Comparison of ENCODE assay signal across 11 cellular contexts in genomic region chr2:72115361-72116080, GRCh38. TPM values are rescaled to one million over a fixed set of nuclear protein-coding genes. Genes with fewer than 3 reads are reported as not detected.
DNase-seq lines count a peak whose midpoint lies in the region; ATAC-seq and TF ChIP-seq lines count a peak whose summit lies in the region.
"Had no signal": no experiment of that assay in that cellular context is flagged by ENCODE, and none has a peak within 500 bp of the region (broad histone marks: within the 10 kb centered on the region; RNA-seq: fewer than 3 reads in every experiment).

No MANE protein-coding gene starts in this region.

- CTCF ChIA-PET in mammary epithelial cell (lab: Charles Lee; ENCODE audit: low non-redundant PET): interaction anchor here (0.5 to 0.7 kb wide), 4 partner anchors 35 to 403 kb away, joined by 3 read pairs; no protein-coding TSS in a partner anchor

- H3K4me3 ChIP-seq in mammary epithelial cell (replicated peaks in 1 of 3; ENCODE audit: insufficient read depth in 1 of 3, low read depth in 2 of 3, low read length in 3 of 3): no peak overlapping the region
- H3K4me3 ChIP-seq in lower leg skin (ENCODE audit: low read depth, poor library complexity, severe bottlenecking): no peak overlapping the region

- no peak overlapping the region for H3K4me3 Mint-ChIP-seq in activated T-helper 1 cell treated with anti-CD3 and anti-CD28 coated beads, Interleukin-12 subunit alpha, Interleukin-12 subunit beta, Interleukin-2, Interleukin-4 antibody, amounts not matched to agents 30 ng/mL and 10 ng/mL and 1 ng/mL, durations not matched to agents 14 hours and 24 hours and 36 hours
- H3K4me3 Mint-ChIP-seq in immature natural killer cell: no peak overlapping the region
- H3K4me3 Mint-ChIP-seq: activated naive CD4-positive, alpha-beta T cell treated with anti-CD3 and anti-CD28 coated beads, Interleukin-2, amount 50 U/mL, for 24 hours had no signal

- H3K79me2 ChIP-seq in mammary epithelial cell (ENCODE audit: insufficient read depth, low read length): no peaks in the 10 kb centered on the region

- H3K27ac Mint-ChIP-seq in activated T-helper 1 cell treated with anti-CD3 and anti-CD28 coated beads, Interleukin-12 subunit alpha, Interleukin-12 subunit beta, Interleukin-2, Interleukin-4 antibody, amounts not matched to agents 30 ng/mL and 10 ng/mL and 1 ng/mL, durations not matched to agents 14 hours and 24 hours and 36 hours: no peak overlapping the region
- H3K27ac Mint-ChIP-seq in immature natural killer cell: no peak overlapping the region
- H3K27ac Mint-ChIP-seq: activated naive CD4-positive, alpha-beta T cell treated with anti-CD3 and anti-CD28 coated beads, Interleukin-2, amount 50 U/mL, for 24 hours; naive B cell had no signal

- DNase-seq in ACHN (peak; percentile 91), HT1080 (ENCODE audit: low read depth) (peak; percentile 98), mammary epithelial cell (peak; percentile 98), lower leg skin (ENCODE audit: low spot score in 2 of 2) (peak; percentile 92 to 99), immature natural killer cell (no peak)
- DNase-seq in activated T-helper 1 cell treated with anti-CD3 and anti-CD28 coated beads, Interleukin-12 subunit alpha, Interleukin-12 subunit beta, Interleukin-2, Interleukin-4 antibody, amounts not matched to agents 30 ng/mL and 10 ng/mL and 1 ng/mL, durations not matched to agents 14 hours and 24 hours and 36 hours (ENCODE audit: low spot score): no peak
- DNase-seq: DND-41, naive B cell had no signal

- no peaks in the 10 kb centered on the region for H3K36me3 ChIP-seq in mammary epithelial cell (ENCODE audit: insufficient read depth, low read length)

- H4K20me1 ChIP-seq in mammary epithelial cell (ENCODE audit: insufficient read depth, low read length): no peaks in the 10 kb centered on the region

- H2AFZ ChIP-seq in mammary epithelial cell (ENCODE audit: low read depth, low read length): peak overlapping the region; percentile 84

- H3K9ac ChIP-seq in mammary epithelial cell (ENCODE audit: insufficient read depth, low read length): peak overlapping the region; percentile 14

- in situ Hi-C loops in ACHN (cut with HindIII; ENCODE audit: low pct_ligation_motif_present, low pct_unique_long_range_greater_than_20kb, low sequenced_read_pairs) (no loop called here), mammary epithelial cell (cut with MboI; ENCODE audit: low sequenced_read_pairs in 2 of 2) (no loop called here)

- H3K4me2 ChIP-seq in mammary epithelial cell (ENCODE audit: insufficient read depth, low read depth, low read length): peak overlapping the region; percentile 79

- no peaks in the 10 kb centered on the region for H3K9me3 ChIP-seq in mammary epithelial cell (replicated peaks; ENCODE audit: insufficient read depth, low read length)

- H3K27ac ChIP-seq in mammary epithelial cell (ENCODE audit: insufficient read depth, low read depth, low read length): peak overlapping the region; percentile 48

- no peak for TF ChIP-seq POLR2A in lower leg skin (IDR thresholded peaks at IDR 0.05)

- no peaks in the 10 kb centered on the region for H3K27me3 ChIP-seq in mammary epithelial cell (ENCODE audit: insufficient read depth, low read length)

- no peak for ATAC-seq in GM19467 (IDR thresholded peaks at IDR 0.05; ENCODE audit: unreplicated experiment)
- no peak for ATAC-seq in GM21526 (IDR thresholded peaks at IDR 0.05; ENCODE audit: low FRiP score, unreplicated experiment)

- no TSS peak for BruUV-seq in mammary epithelial cell (replicated peaks; lab: Mats Ljungman, UMichigan)

- H3K27me3 Mint-ChIP-seq in activated T-helper 1 cell treated with anti-CD3 and anti-CD28 coated beads, Interleukin-12 subunit alpha, Interleukin-12 subunit beta, Interleukin-2, Interleukin-4 antibody, amounts not matched to agents 30 ng/mL and 10 ng/mL and 1 ng/mL, durations not matched to agents 14 hours and 24 hours and 36 hours (ENCODE audit: insufficient read depth): no peaks in the 10 kb centered on the region
- peaks cover under 1 to 2% (median 2%) of the 10 kb centered on the region in 3 donors for H3K27me3 Mint-ChIP-seq in immature natural killer cell (ENCODE audit: low read depth in 3 of 3)

- peaks cover 34% of the 10 kb centered on the region for H3K4me1 ChIP-seq in mammary epithelial cell (ENCODE audit: insufficient read depth, low read length)

- intact Hi-C loops in mammary epithelial cell (cut with micrococcal nuclease) (loop anchor here (1.0 to 2.0 kb wide), 3 partner anchors 22 to 75 kb away; no protein-coding TSS in a partner anchor), lower leg skin (cut with DNase I; ENCODE audit: low total_unique reads) (no loop called here)
- intact Hi-C loops in activated T-helper 1 cell treated with anti-CD3 and anti-CD28 coated beads, Interleukin-12 subunit alpha, Interleukin-12 subunit beta, Interleukin-2, Interleukin-4 antibody, amounts not matched to agents 30 ng/mL and 10 ng/mL and 1 ng/mL, durations not matched to agents 14 hours and 24 hours and 36 hours (cut with micrococcal nuclease): no loop called here

- H3K4me1 Mint-ChIP-seq in activated T-helper 1 cell treated with anti-CD3 and anti-CD28 coated beads, Interleukin-12 subunit alpha, Interleukin-12 subunit beta, Interleukin-2, Interleukin-4 antibody, amounts not matched to agents 30 ng/mL and 10 ng/mL and 1 ng/mL, durations not matched to agents 14 hours and 24 hours and 36 hours (ENCODE audit: low read depth): no peaks in the 10 kb centered on the region
- H3K4me1 Mint-ChIP-seq in immature natural killer cell: no peaks in the 10 kb centered on the region
- H3K4me1 Mint-ChIP-seq: activated naive CD4-positive, alpha-beta T cell treated with anti-CD3 and anti-CD28 coated beads, Interleukin-2, amount 50 U/mL, for 24 hours; naive B cell had no signal

- WGBS in mammary epithelial cell (ENCODE audit: low coverage, missing lambda C conversion rate): 7% methylated on average over 6 of the region's 14 CpGs
- WGBS in lower leg skin, 2 donors: 26 to 48% methylated on average over 14 of the region's 14 CpGs

- dilution Hi-C loops in mammary epithelial cell (cut with HindIII; ENCODE audit: low sequenced_read_pairs): no loop called here

- TF ChIP-seq CTCF in mammary epithelial cell (conservative IDR thresholded peaks at IDR 0.05 in 1 of 2, IDR thresholded peaks at IDR 0.05 in 1 of 2; ENCODE audit: extremely low read depth in 1 of 2, insufficient read depth in 1 of 2, low read depth in 1 of 2, low read length in 2 of 2) (no peak), lower leg skin (IDR thresholded peaks at IDR 0.05) (no peak)

- no peaks in the 10 kb centered on the region for H3K36me3 Mint-ChIP-seq in activated T-helper 1 cell treated with anti-CD3 and anti-CD28 coated beads, Interleukin-12 subunit alpha, Interleukin-12 subunit beta, Interleukin-2, Interleukin-4 antibody, amounts not matched to agents 30 ng/mL and 10 ng/mL and 1 ng/mL, durations not matched to agents 14 hours and 24 hours and 36 hours (ENCODE audit: low read depth)
- H3K36me3 Mint-ChIP-seq in immature natural killer cell: no peaks in the 10 kb centered on the region
- H3K36me3 Mint-ChIP-seq: activated naive CD4-positive, alpha-beta T cell treated with anti-CD3 and anti-CD28 coated beads, Interleukin-2, amount 50 U/mL, for 24 hours; naive B cell had no signal

- no peaks in the 10 kb centered on the region for H3K9me3 Mint-ChIP-seq in activated T-helper 1 cell treated with anti-CD3 and anti-CD28 coated beads, Interleukin-12 subunit alpha, Interleukin-12 subunit beta, Interleukin-2, Interleukin-4 antibody, amounts not matched to agents 30 ng/mL and 10 ng/mL and 1 ng/mL, durations not matched to agents 14 hours and 24 hours and 36 hours
- peaks cover 0 to 3% (median 0%) of the 10 kb centered on the region in 6 donors for H3K9me3 Mint-ChIP-seq in immature natural killer cell
- H3K9me3 Mint-ChIP-seq: activated naive CD4-positive, alpha-beta T cell treated with anti-CD3 and anti-CD28 coated beads, Interleukin-2, amount 50 U/mL, for 24 hours had no signal

RNA-seq across cellular contexts. Expression of gene CYP26B1, which starts 32.1 kb away (rescaled TPM):
- total RNA-seq in HT1080 (2014; rRNA removed; shearing (Covaris generic)): 0.05 TPM in 1 of 2 replicates, not detected in the other
- 0.12 and 0.26 TPM in 2 replicates for polyA plus RNA-seq in HT1080 (2015; cell fraction: cytosol; rRNA removed)
- polyA plus RNA-seq in HT1080 (2015; cell fraction: nucleus; rRNA removed): 0.57 and 0.70 TPM in 2 replicates
- 1 to 10 TPM in 1 of 2 donors, under 1 TPM in 1; 0.50 to 8.6 TPM for total RNA-seq in mammary epithelial cell
- 1.6 TPM for polyA plus RNA-seq in mammary epithelial cell
- 3.3 TPM for polyA minus RNA-seq in mammary epithelial cell
- total RNA-seq in lower leg skin: 10 to 100 TPM; 51.6 to 93.0 (median 73.6) TPM
- total RNA-seq in activated T-helper 1 cell treated with anti-CD3 and anti-CD28 coated beads, Interleukin-12 subunit alpha, Interleukin-12 subunit beta, Interleukin-2, Interleukin-4 antibody, amounts not matched to agents 30 ng/mL and 10 ng/mL and 1 ng/mL, durations not matched to agents 14 hours and 24 hours and 36 hours: not detected in 2 replicates
- not detected for polyA plus RNA-seq in immature natural killer cell

Comparison
In these comparisons a context has a peak if more than half of its experiments do, and no peak if none do; other contexts are left out.
1. DNase-seq: peak in ACHN (single experiment), HT1080 (single experiment), mammary epithelial cell (single experiment) and lower leg skin (2 of 2); none in activated T-helper 1 cell treated with anti-CD3 and anti-CD28 coated beads, Interleukin-12 subunit alpha, Interleukin-12 subunit beta, Interleukin-2, Interleukin-4 antibody, amounts not matched to agents 30 ng/mL and 10 ng/mL and 1 ng/mL, durations not matched to agents 14 hours and 24 hours and 36 hours (single experiment) and immature natural killer cell (0 of 3).
2. RNA of gene CYP26B1, which starts 32.1 kb away (total RNA-seq): 51.6 to 93.0 TPM in lower leg skin; 0.50 to 8.6 TPM in mammary epithelial cell, 0.05 TPM in HT1080 and not detected in activated T-helper 1 cell treated with anti-CD3 and anti-CD28 coated beads, Interleukin-12 subunit alpha, Interleukin-12 subunit beta, Interleukin-2, Interleukin-4 antibody, amounts not matched to agents 30 ng/mL and 10 ng/mL and 1 ng/mL, durations not matched to agents 14 hours and 24 hours and 36 hours; every median in the first group is over 4 times any median in the second.